8 cellular contexts compared by ENCODE assay signal in the genomic region with DNA sequence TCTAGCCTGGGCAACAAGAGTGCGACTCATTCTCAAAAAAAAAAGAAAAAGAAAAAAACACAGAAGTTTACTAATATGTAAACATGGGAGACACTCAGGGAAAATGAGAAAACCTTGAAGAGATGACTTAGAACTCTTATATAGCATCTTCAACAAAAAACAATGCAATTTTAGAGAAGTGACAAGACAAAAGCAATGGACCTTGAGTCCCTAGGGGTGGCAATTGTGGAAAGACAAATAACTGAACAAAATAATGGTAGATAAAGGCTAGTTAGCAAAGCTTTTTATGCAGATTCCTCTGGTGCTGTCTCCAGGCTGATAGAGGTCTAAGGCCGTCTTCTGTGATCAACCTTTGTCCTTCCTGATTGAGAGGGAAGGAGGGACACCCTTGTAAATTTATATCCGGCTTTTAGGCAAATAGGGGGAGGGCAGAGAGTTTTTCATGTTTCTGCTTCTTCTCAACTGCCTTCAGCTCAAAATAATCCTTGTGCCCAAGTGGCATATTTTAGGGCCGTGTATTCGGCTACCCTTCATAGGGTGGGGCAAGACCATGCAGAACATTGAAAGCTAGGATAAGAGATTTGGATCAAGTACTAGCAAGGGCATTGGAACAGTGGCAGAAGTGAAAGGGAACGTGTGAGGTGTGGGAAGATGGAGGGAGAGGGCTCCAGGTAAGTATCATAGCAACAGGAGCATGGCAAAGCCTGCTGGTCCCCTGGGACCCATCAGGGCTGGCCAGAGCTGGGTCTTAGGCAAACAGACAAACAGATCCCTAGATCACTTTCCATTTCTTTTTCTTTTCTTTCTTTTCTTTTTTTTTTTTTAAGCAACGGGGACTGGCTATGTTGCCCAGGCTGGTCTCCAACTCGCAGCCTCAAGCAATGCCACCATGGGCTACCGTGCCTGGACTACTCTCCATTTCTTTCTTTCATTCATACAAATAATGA.
DNase-seq lines count a peak whose midpoint lies in the region; ATAC-seq and TF ChIP-seq lines count a peak whose summit lies in the region.

No MANE protein-coding gene starts in this region.

- TF ChIP-seq POLR2A in testis (IDR thresholded peaks at IDR 0.05) (no peak), suprapubic skin (IDR thresholded peaks at IDR 0.05) (no peak)

- TF ChIP-seq CTCF in Panc1 (IDR thresholded peaks at IDR 0.05) (no peak), testis (IDR thresholded peaks at IDR 0.05) (no peak), suprapubic skin (IDR thresholded peaks at IDR 0.05) (no peak)

- CTCF ChIA-PET in Panc1 (lab: Charles Lee) = interaction anchor here (0.6 to 1.3 kb wide), 5 partner anchors 21 to 336 kb away, joined by 3 to 6 read pairs (median 3); no protein-coding TSS in a partner anchor

- H3K4me3 ChIP-seq in Panc1 (ENCODE audit: low read depth in 2 of 2, low read length in 2 of 2) (peak overlapping the region in 1 of 2 experiments; percentile 68; a peak in 2 of 4 replicates), right cardiac atrium (ENCODE audit: low read length) (no peak overlapping the region), testis (no peak overlapping the region), suprapubic skin (no peak overlapping the region)

- H3K36me3 ChIP-seq in Panc1 (ENCODE audit: control insufficient read depth, insufficient read depth, low read length) (no peaks in the 10 kb centered on the region), testis (ENCODE audit: low read depth, missing control alignments) (no peaks in the 10 kb centered on the region), suprapubic skin (no peaks in the 10 kb centered on the region)

- no peaks in the 10 kb centered on the region for H3K27me3 ChIP-seq in Panc1 (ENCODE audit: control insufficient read depth, insufficient read depth, low read length)
- H3K27me3 ChIP-seq in right cardiac atrium (ENCODE audit: control insufficient read depth, insufficient read depth) = no peaks in the 10 kb centered on the region
- no peaks in the 10 kb centered on the region for H3K27me3 ChIP-seq in testis
- H3K27me3 ChIP-seq in suprapubic skin = no peaks in the 10 kb centered on the region

- DNase-seq in NCI-H2107 treated with DMSO at 0.1 percent for 48 hours (lab: John Stamatoyannopoulos, UW; ENCODE audit: unreplicated experiment) (peak; percentile 48), NCI-H2107 (lab: John Stamatoyannopoulos, UW) (no peak), Panc1 (ENCODE audit: low read depth, low spot score) (no peak), right cardiac atrium (no peak), testis (no peak), T-helper 9 cell (no peak), suprapubic skin (ENCODE audit: low spot score in 2 of 2) (no peak)
- DNase-seq in stimulated activated naive CD4-positive, alpha-beta T cell treated with Interleukin-2 at 50 U/mL for 16 hours (lab: John Stamatoyannopoulos, UW) = no peak

- ATAC-seq in Panc1 = no peak
- ATAC-seq in right cardiac atrium = no peak

- intact Hi-C loops in Panc1 (cut with micrococcal nuclease; ENCODE audit: unreplicated experiment) (no loop called here), right cardiac atrium (cut with DNase I) (loop anchor here in 2 of 4 donors (5.0 kb wide), 2 partner anchors 41 to 289 kb away; no protein-coding TSS in a partner anchor), testis (cut with DNase I; ENCODE audit: low total_unique reads) (no loop called here)

- H3K27ac ChIP-seq in Panc1 (ENCODE audit: low read length) (peak overlapping the region; percentile 73), right cardiac atrium (ENCODE audit: low read length) (peak overlapping the region; percentile 14), testis (peak overlapping the region; percentile 2 to 57), suprapubic skin (no peak overlapping the region)

- no TSS peak for BruUV-seq in Panc1 (replicated peaks; lab: Mats Ljungman, UMichigan)

- 86% methylated on average over 9 of the region's 9 CpGs for WGBS in right cardiac atrium
- 80 to 81% methylated on average over 9 of the region's 9 CpGs for WGBS in testis, 2 donors
- WGBS in suprapubic skin = 85% methylated on average over 9 of the region's 9 CpGs

- POLR2A ChIA-PET in Panc1 (lab: Charles Lee) = interaction anchor here (0.6 to 0.7 kb wide), 2 partner anchors 92 to 94 kb away, joined by 3 to 5 read pairs; no protein-coding TSS in a partner anchor

- H3K4me1 ChIP-seq in Panc1 (ENCODE audit: control insufficient read depth, insufficient read depth, low read length) (peaks cover 17% of the 10 kb centered on the region), right cardiac atrium (ENCODE audit: control insufficient read depth, insufficient read depth, low read length) (peaks cover 11% of the 10 kb centered on the region), testis (peaks cover 35% of the 10 kb centered on the region), suprapubic skin (peaks cover 23% of the 10 kb centered on the region)

- in situ Hi-C loops in Panc1 (cut with HindIII; ENCODE audit: low pct_unique_long_range_greater_than_20kb, low sequenced_read_pairs) = no loop called here

- no peak for TF ChIP-seq EP300 in suprapubic skin (IDR thresholded peaks at IDR 0.05)

- H3K9me3 ChIP-seq in Panc1 (ENCODE audit: control insufficient read depth, insufficient read depth, low read depth, low read length) (no peaks in the 10 kb centered on the region), right cardiac atrium (ENCODE audit: control insufficient read depth, low read length) (no peaks in the 10 kb centered on the region), testis (no peaks in the 10 kb centered on the region), suprapubic skin (no peaks in the 10 kb centered on the region)
